ENCODE assay signal across 8 cellular contexts in genomic region chr5:32710335-32710858, GRCh38. TPM values are rescaled to one million over a fixed set of nuclear protein-coding genes. Genes with fewer than 3 reads are reported as not detected.
DNase-seq lines count a peak whose midpoint lies in the region; ATAC-seq and TF ChIP-seq lines count a peak whose summit lies in the region.

No MANE protein-coding gene starts in this region.

- H3K36me3 Mint-ChIP-seq in activated naive CD8-positive, alpha-beta T cell treated with anti-CD3 and anti-CD28 coated beads, Interleukin-2, amount 10 ng/mL, durations not matched to agents 7 days and 5 days = peaks cover 3% of the 10 kb centered on the region

- peak; percentile 45 for DNase-seq in COLO668 (lab: John Stamatoyannopoulos, UW; ENCODE audit: unreplicated experiment)
- peak; percentile 41 for DNase-seq in activated naive CD8-positive, alpha-beta T cell treated with anti-CD3 and anti-CD28 coated beads, Interleukin-2, amount 10 ng/mL, durations not matched to agents 7 days and 5 days
- no peak for DNase-seq in smooth muscle cell (lab: John Stamatoyannopoulos, UW; ENCODE audit: unreplicated experiment)
- no peak for DNase-seq in mucosa of gallbladder (ENCODE audit: low spot score)
- no peak for DNase-seq in effector CD4-positive, alpha-beta T cell

- peaks cover 21% of the 10 kb centered on the region for H3K4me1 Mint-ChIP-seq in activated naive CD8-positive, alpha-beta T cell treated with anti-CD3 and anti-CD28 coated beads, Interleukin-2, amount 10 ng/mL, durations not matched to agents 7 days and 5 days

- H4K20me1 ChIP-seq in smooth muscle cell (ENCODE audit: low read depth) = no peaks in the 10 kb centered on the region

- WGBS in smooth muscle cell (ENCODE audit: low lambda C conversion rate) = 2% methylated on average over 28 of the region's 29 CpGs

- H3K27ac ChIP-seq in smooth muscle cell (ENCODE audit: low read depth) = no peak overlapping the region

- no peaks in the 10 kb centered on the region for H3K36me3 ChIP-seq in smooth muscle cell (ENCODE audit: low read depth)

- H3K9me3 Mint-ChIP-seq in activated naive CD8-positive, alpha-beta T cell treated with anti-CD3 and anti-CD28 coated beads, Interleukin-2, amount 10 ng/mL, durations not matched to agents 7 days and 5 days = no peaks in the 10 kb centered on the region

- peak overlapping the region; percentile 50 for H3K4me3 ChIP-seq in iPS-18c (ENCODE audit: insufficient read depth, low read depth, low read length)
- peak overlapping the region; percentile 58 for H3K4me3 ChIP-seq in smooth muscle cell

- no peak for TF ChIP-seq CTCF in smooth muscle cell (IDR thresholded peaks at IDR 0.05; ENCODE audit: borderline replicate concordance, insufficient read depth, poor library complexity, severe bottlenecking)

- POLR2A ChIA-PET in activated naive CD8-positive, alpha-beta T cell treated with anti-CD3 and anti-CD28 coated beads, Interleukin-2, amount 10 ng/mL, durations not matched to agents 7 days and 5 days (lab: Charles Lee) = no interaction called here

- no peaks in the 10 kb centered on the region for H3F3A ChIP-seq in smooth muscle cell (ENCODE audit: low read depth)

- ATAC-seq in HG03175 (IDR thresholded peaks at IDR 0.05; ENCODE audit: unreplicated experiment) = peak; percentile 19
- peak; percentile 12 for ATAC-seq in activated naive CD8-positive, alpha-beta T cell treated with anti-CD3 and anti-CD28 coated beads, Interleukin-2, amount 10 ng/mL, durations not matched to agents 7 days and 5 days (ENCODE audit: low read depth)
- no peak for ATAC-seq in HG02981 (IDR thresholded peaks at IDR 0.05; ENCODE audit: unreplicated experiment)

- peak overlapping the region; percentile 66 for H2AFZ ChIP-seq in smooth muscle cell (ENCODE audit: low read depth)

- no peak overlapping the region for H3K27ac Mint-ChIP-seq in activated naive CD8-positive, alpha-beta T cell treated with anti-CD3 and anti-CD28 coated beads, Interleukin-2, amount 10 ng/mL, durations not matched to agents 7 days and 5 days

- peak overlapping the region; percentile 70 for H3K4me3 Mint-ChIP-seq in activated naive CD8-positive, alpha-beta T cell treated with anti-CD3 and anti-CD28 coated beads, Interleukin-2, amount 10 ng/mL, durations not matched to agents 7 days and 5 days

- H3K9ac ChIP-seq in smooth muscle cell (ENCODE audit: low read depth) = peak overlapping the region; percentile 4

- peak overlapping the region; percentile 94 for H3K4me2 ChIP-seq in smooth muscle cell

- H3K79me2 ChIP-seq in smooth muscle cell (ENCODE audit: low read depth) = no peaks in the 10 kb centered on the region

- H3K4me1 ChIP-seq in smooth muscle cell (ENCODE audit: low read depth) = peaks cover 37% of the 10 kb centered on the region

- H3K9me3 ChIP-seq in iPS-18c (ENCODE audit: control insufficient read depth, insufficient read depth, low read length) (no peaks in the 10 kb centered on the region), smooth muscle cell (replicated peaks; ENCODE audit: low read depth) (no peaks in the 10 kb centered on the region)

- peaks cover 60% of the 10 kb centered on the region for H3K27me3 ChIP-seq in smooth muscle cell (ENCODE audit: low read depth)

- peaks cover 70% of the 10 kb centered on the region for H3K27me3 Mint-ChIP-seq in activated naive CD8-positive, alpha-beta T cell treated with anti-CD3 and anti-CD28 coated beads, Interleukin-2, amount 10 ng/mL, durations not matched to agents 7 days and 5 days

RNA-seq across cellular contexts. Expression of gene NPR3, which starts 0.7 kb away (rescaled TPM):
- under 1 TPM in 1 of 2 experiments, not detected in 1; 0.17 TPM for total RNA-seq in activated naive CD8-positive, alpha-beta T cell treated with anti-CD3 and anti-CD28 coated beads, Interleukin-2, amount 10 ng/mL, durations not matched to agents 7 days and 5 days
- total RNA-seq in smooth muscle cell (5.4 and 9.4 TPM in 2 replicates), mucosa of gallbladder (6.5 TPM)
- polyA plus RNA-seq in smooth muscle cell = 1.4 and 2.5 TPM in 2 replicates

Comparison
In these comparisons a context has a peak if more than half of its experiments do, and no peak if none do; other contexts are left out.
1. DNase-seq: peak in COLO668 (single experiment) and activated naive CD8-positive, alpha-beta T cell treated with anti-CD3 and anti-CD28 coated beads, Interleukin-2, amount 10 ng/mL, durations not matched to agents 7 days and 5 days (single experiment); none in smooth muscle cell (single experiment), mucosa of gallbladder (single experiment) and effector CD4-positive, alpha-beta T cell (single experiment).